1 cellular context compared by ENCODE assay signal in the genomic region with DNA sequence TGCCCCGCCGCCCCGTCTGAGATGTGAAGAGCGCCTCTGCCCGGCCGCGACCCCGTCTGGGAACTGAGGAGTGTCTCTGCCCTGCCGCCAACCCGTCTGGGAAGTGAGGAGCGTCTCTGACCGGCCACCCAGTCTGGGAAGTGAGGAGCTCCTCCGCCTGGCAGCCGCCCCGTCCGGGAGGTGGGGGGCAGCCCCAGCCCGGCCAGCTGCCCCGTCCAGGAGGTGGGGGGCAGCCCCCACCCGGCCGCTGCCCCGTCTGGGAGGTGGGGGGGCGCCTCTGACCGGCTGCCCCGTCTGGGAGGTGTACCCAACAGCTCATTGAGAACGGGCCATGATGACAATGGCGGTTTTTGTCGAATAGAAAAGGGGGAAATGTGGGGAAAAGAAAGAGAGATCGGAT. TPM values are rescaled to one million over a fixed set of nuclear protein-coding genes. Genes with fewer than 3 reads are reported as not detected.
"Had no signal": no experiment of that assay in that cellular context is flagged by ENCODE, and none has a peak within 500 bp of the region (broad histone marks: within the 10 kb centered on the region; RNA-seq: fewer than 3 reads in every experiment).

No MANE protein-coding gene starts in this region.

RNA-seq across cellular contexts. Expression of a gene that starts 8.7 kb away (rescaled TPM):
- total RNA-seq: hepatocyte had no signal
